In genomic region chr2:135741395-135742306, GRCh38 we compare ENCODE assay signal across 1 cellular context.
TF ChIP-seq lines count a peak whose summit lies in the region.

TSS of gene UBXN4 (plus strand) at chr2:135741855. CDS start at chr2:135741930, 75 bp downstream.

TF ChIP-seq in K562, 482 proteins besides CTCF, POLR2A, EP300 and RAD21 (continued from another document and continues in another):
- TF ChIP-seq AFF1 (IDR thresholded peaks at IDR 0.05; ENCODE audit: low read depth in 1 of 2, partially characterized antibody in 2 of 2) (peak in 1 of 2 experiments; percentile 86), MAZ (CRISPR knock-in tag; conservative IDR thresholded peaks at IDR 0.05 in 1 of 2, IDR thresholded peaks at IDR 0.05 in 1 of 2) (peak; percentile 90 to 97), MNT (conservative IDR thresholded peaks at IDR 0.05) (peak; percentile 41 to 79; a peak in 3 of 4 replicates), RNF2 (IDR thresholded peaks at IDR 0.05) (peak; percentile 52; the same call in 1 of the 2 replicates), CBX3 (IDR thresholded peaks at IDR 0.05; ENCODE audit: borderline replicate concordance in 1 of 2, low read length in 2 of 2) (peak in 1 of 2 experiments; percentile 98; a peak in 2 of 3 replicates), ZNF444 (CRISPR knock-in tag; IDR thresholded peaks at IDR 0.05) (no peak), RBM25 (IDR thresholded peaks at IDR 0.05; ENCODE audit: low read depth, low read length, severe bottlenecking) (peak; percentile 15), ZSCAN32 (CRISPR knock-in tag; IDR thresholded peaks at IDR 0.05) (0 out of 2 replicates have a peak, but pooled peaks have one; percentile 13), ZNF589 (CRISPR knock-in tag; IDR thresholded peaks at IDR 0.05; ENCODE audit: low read depth) (0 out of 2 replicates have a peak, but pooled peaks have one; percentile 11), EGR1 (conservative IDR thresholded peaks at IDR 0.05) (peak; percentile 86), HMGN3 (IDR thresholded peaks at IDR 0.05; ENCODE audit: borderline replicate concordance, extremely low read depth, insufficient read length, low read depth, low read length) (peak; percentile 72), TGIF2 (CRISPR knock-in tag; IDR thresholded peaks at IDR 0.05) (peak; percentile 82; the same call in 1 of the 2 replicates), PRDM10 (IDR thresholded peaks at IDR 0.05; ENCODE audit: partially characterized antibody) (peak; percentile 44), KDM4B (IDR thresholded peaks at IDR 0.05; ENCODE audit: borderline replicate concordance in 2 of 2, low read depth in 1 of 2) (no peak), L3MBTL2 (IDR thresholded peaks at IDR 0.05) (peak; percentile 76), ZBTB33 (CRISPR knock-in tag; IDR thresholded peaks at IDR 0.05) (peak; percentile 58), DEAF1 (CRISPR knock-in tag; IDR thresholded peaks at IDR 0.05) (0 out of 2 replicates have a peak, but pooled peaks have one; percentile 14), ZNF134 (CRISPR knock-in tag; conservative IDR thresholded peaks at IDR 0.05) (no peak), JUN (IDR thresholded peaks at IDR 0.05; ENCODE audit: borderline replicate concordance, low read depth, low read length) (peak; percentile 94), JUN (CRISPR knock-in tag; IDR thresholded peaks at IDR 0.05; ENCODE audit: borderline replicate concordance) (peak; percentile 93; the same call in 1 of the 2 replicates), CHD1 (IDR thresholded peaks at IDR 0.05; ENCODE audit: low read length) (peak; percentile 87), PTRF (tag; IDR thresholded peaks at IDR 0.05) (no peak), ZNF41 (CRISPR knock-in tag; conservative IDR thresholded peaks at IDR 0.05) (no peak), MAFK (IDR thresholded peaks at IDR 0.05; ENCODE audit: low read length) (no peak), ZNF175 (CRISPR knock-in tag; IDR thresholded peaks at IDR 0.05; ENCODE audit: low read depth) (0 out of 2 replicates have a peak, but pooled peaks have one; percentile 21), TAF1 (IDR thresholded peaks at IDR 0.05; ENCODE audit: control insufficient read depth, extremely low read depth, insufficient read depth, low read length, severe bottlenecking) (peak; percentile 75), GABPB1 (CRISPR knock-in tag; IDR thresholded peaks at IDR 0.05) (peak; percentile 83), CHCHD3 (CRISPR knock-in tag; IDR thresholded peaks at IDR 0.05) (0 out of 2 replicates have a peak, but pooled peaks have one; percentile 55), SPI1 (IDR thresholded peaks at IDR 0.05; ENCODE audit: borderline replicate concordance, low read depth, low read length) (0 out of 2 replicates have a peak, but pooled peaks have one; percentile 12), GTF2A2 (tag; IDR thresholded peaks at IDR 0.05) (0 out of 2 replicates have a peak, but pooled peaks have one; percentile 44), ZNF584 (CRISPR knock-in tag; IDR thresholded peaks at IDR 0.05; ENCODE audit: low read depth) (no peak), HDAC2 (IDR thresholded peaks at IDR 0.05) (0 out of 2 replicates have a peak, but pooled peaks have one; percentile 30), ETV1 (tag; conservative IDR thresholded peaks at IDR 0.05; ENCODE audit: low read depth) (peak; percentile 65), ZFX (CRISPR knock-in tag; IDR thresholded peaks at IDR 0.05) (peak; percentile 98), ZNF766 (CRISPR knock-in tag; conservative IDR thresholded peaks at IDR 0.05) (0 out of 2 replicates have a peak, but pooled peaks have one; percentile 39), HNRNPLL (IDR thresholded peaks at IDR 0.05; ENCODE audit: low read depth, low read length, poor library complexity, severe bottlenecking) (peak; percentile 85), JUND (IDR thresholded peaks at IDR 0.05; ENCODE audit: borderline replicate concordance, low read depth, low read length) (peak; percentile 98), JUND (tag; IDR thresholded peaks at IDR 0.05; ENCODE audit: borderline replicate concordance, low read depth, low read length) (peak; percentile 96; the same call in 2 of the 3 replicates), SAP30 (IDR thresholded peaks at IDR 0.05; ENCODE audit: borderline replicate concordance, insufficient read depth, low read depth, low read length, poor library complexity, severe bottlenecking) (peak; percentile 20), NONO (IDR thresholded peaks at IDR 0.05; ENCODE audit: low read depth in 2 of 2, low read length in 1 of 2) (peak in 1 of 2 experiments; percentile 40; a peak in 1 of 4 replicates), ATF3 (IDR thresholded peaks at IDR 0.05) (peak; percentile 94), ATF3 (CRISPR knock-in tag; conservative IDR thresholded peaks at IDR 0.05) (peak; percentile 87; the same call in 1 of the 2 replicates), JUNB (CRISPR knock-in tag; conservative IDR thresholded peaks at IDR 0.05) (0 out of 2 replicates have a peak, but pooled peaks have one; percentile 30), RBFOX2 (IDR thresholded peaks at IDR 0.05; ENCODE audit: low read depth, low read length) (peak; percentile 95), POLR2G (IDR thresholded peaks at IDR 0.05; ENCODE audit: low read depth, low read length) (peak; percentile 94), SETDB1 (IDR thresholded peaks at IDR 0.05; ENCODE audit: low read length) (no peak), TEAD1 (CRISPR knock-in tag; IDR thresholded peaks at IDR 0.05) (peak; percentile 69 to 96), ELF4 (CRISPR knock-in tag; IDR thresholded peaks at IDR 0.05) (peak; percentile 70; the same call in 1 of the 2 replicates), RNF219 (CRISPR knock-in tag; IDR thresholded peaks at IDR 0.05) (no peak), XRCC4 (IDR thresholded peaks at IDR 0.05; ENCODE audit: extremely low read depth, insufficient read depth, insufficient read length) (no peak)
